1 cellular context compared by ENCODE assay signal in the genomic region with DNA sequence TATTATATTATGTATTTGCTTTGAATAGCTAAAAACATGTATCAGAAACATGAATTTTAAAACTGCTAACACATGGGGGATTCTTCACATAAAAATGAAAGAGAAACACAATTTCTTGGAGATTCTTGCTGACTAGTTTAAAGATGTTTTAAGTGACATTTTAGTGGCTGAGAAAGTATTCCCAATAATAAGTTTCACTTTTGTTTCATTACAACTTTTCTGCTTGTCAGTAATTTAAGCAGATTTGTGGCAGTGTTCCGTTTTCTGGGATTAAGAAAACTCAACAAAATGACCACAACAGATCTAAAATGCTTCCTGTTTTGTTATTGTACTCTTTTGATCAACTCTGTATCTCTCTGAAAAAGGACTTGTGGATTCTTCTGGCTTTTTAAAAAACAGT.
TF ChIP-seq lines count a peak whose summit lies in the region.

No MANE protein-coding gene starts in this region.

TF ChIP-seq in GM12878, 131 proteins besides CTCF, POLR2A, EP300 and RAD21 (continued from another document):
- no peak for TF ChIP-seq ZNF207 (IDR thresholded peaks at IDR 0.05; ENCODE audit: borderline replicate concordance)
- no peak for TF ChIP-seq CEBPB (IDR thresholded peaks at IDR 0.05; ENCODE audit: borderline replicate concordance in 1 of 2, low read depth in 2 of 2, low read length in 2 of 2)
- no peak for TF ChIP-seq YY1 (IDR thresholded peaks at IDR 0.05; ENCODE audit: low read depth, low read length)
- no peak for TF ChIP-seq SREBF2 (IDR thresholded peaks at IDR 0.05; ENCODE audit: low read length)
- no peak for TF ChIP-seq MTA2 (IDR thresholded peaks at IDR 0.05; ENCODE audit: low read depth)
- TF ChIP-seq, protein P1, sequence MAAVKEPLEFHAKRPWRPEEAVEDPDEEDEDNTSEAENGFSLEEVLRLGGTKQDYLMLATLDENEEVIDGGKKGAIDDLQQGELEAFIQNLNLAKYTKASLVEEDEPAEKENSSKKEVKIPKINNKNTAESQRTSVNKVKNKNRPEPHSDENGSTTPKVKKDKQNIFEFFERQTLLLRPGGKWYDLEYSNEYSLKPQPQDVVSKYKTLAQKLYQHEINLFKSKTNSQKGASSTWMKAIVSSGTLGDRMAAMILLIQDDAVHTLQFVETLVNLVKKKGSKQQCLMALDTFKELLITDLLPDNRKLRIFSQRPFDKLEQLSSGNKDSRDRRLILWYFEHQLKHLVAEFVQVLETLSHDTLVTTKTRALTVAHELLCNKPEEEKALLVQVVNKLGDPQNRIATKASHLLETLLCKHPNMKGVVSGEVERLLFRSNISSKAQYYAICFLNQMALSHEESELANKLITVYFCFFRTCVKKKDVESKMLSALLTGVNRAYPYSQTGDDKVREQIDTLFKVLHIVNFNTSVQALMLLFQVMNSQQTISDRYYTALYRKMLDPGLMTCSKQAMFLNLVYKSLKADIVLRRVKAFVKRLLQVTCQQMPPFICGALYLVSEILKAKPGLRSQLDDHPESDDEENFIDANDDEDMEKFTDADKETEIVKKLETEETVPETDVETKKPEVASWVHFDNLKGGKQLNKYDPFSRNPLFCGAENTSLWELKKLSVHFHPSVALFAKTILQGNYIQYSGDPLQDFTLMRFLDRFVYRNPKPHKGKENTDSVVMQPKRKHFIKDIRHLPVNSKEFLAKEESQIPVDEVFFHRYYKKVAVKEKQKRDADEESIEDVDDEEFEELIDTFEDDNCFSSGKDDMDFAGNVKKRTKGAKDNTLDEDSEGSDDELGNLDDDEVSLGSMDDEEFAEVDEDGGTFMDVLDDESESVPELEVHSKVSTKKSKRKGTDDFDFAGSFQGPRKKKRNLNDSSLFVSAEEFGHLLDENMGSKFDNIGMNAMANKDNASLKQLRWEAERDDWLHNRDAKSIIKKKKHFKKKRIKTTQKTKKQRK (IDR thresholded peaks at IDR 0.05; ENCODE audit: low read depth, low read length): no peak
- TF ChIP-seq STAT1 (conservative IDR thresholded peaks at IDR 0.05): no peak
TF ChIP-seq in GM12878: peak in this region for 0.
